In the genomic region with DNA sequence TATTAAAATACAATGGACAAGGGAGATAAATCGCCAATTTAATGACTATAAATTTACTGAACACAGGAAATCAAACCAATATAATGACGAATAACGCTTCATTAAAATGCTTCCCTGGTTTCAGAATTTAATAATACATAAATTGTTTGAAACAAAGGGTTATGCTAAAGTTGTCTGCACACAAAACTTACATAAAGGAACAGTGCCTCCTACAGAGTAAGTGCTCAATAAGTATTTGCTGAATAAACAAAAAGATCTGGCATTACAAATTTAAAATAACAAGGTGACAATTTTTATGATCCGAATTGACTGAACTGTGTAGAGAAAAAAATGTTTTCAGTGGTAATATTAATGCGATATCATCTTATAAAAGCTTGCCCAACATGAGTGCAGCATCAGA, we compare ENCODE assay signal across 8 cellular contexts.
DNase-seq lines count a peak whose midpoint lies in the region; ATAC-seq, FAIRE-seq and TF ChIP-seq lines count a peak whose summit lies in the region.

No MANE protein-coding gene starts in this region.

- intact Hi-C loops in right cardiac atrium (cut with DNase I) = loop anchor here in 2 of 4 donors (10.0 kb wide), 2 partner anchors 50 to 210 kb away; no protein-coding TSS in a partner anchor
- intact Hi-C loops in stomach (cut with DNase I; ENCODE audit: low total_unique reads) = loop anchor here (10.0 kb wide), 1 partner anchor 50 kb away; no protein-coding TSS in a partner anchor

- H3K4me3 ChIP-seq in WI38 (ENCODE audit: low read depth, low read length) (peak overlapping the region; percentile 87), right cardiac atrium (ENCODE audit: low read length) (peak overlapping the region; percentile 92), stomach (peak overlapping the region; percentile 72 to 87 (median 86))

- no peak overlapping the region for H3K27ac ChIP-seq in right cardiac atrium (ENCODE audit: low read length)
- H3K27ac ChIP-seq in stomach = peak overlapping the region in 4 of 5 donors; percentile 95 to 97 (median 96)

- FAIRE-seq in A204.1 (lab: Jason Lieb, UNC) = peak; percentile 90

- TF ChIP-seq CTCF in GM10266 (IDR thresholded peaks at IDR 0.05; ENCODE audit: control insufficient read depth, insufficient read depth, low read depth, missing control alignments) (peak; percentile 10), WI38 (IDR thresholded peaks at IDR 0.05; ENCODE audit: low read depth, low read length) (no peak; the same call in 1 of the 2 replicates), stomach (IDR thresholded peaks at IDR 0.05) (no peak)

- H3K36me3 ChIP-seq in stomach = no peaks in the 10 kb centered on the region

- no peaks in the 10 kb centered on the region for H3K4me1 ChIP-seq in right cardiac atrium (ENCODE audit: control insufficient read depth, insufficient read depth, low read length)
- H3K4me1 ChIP-seq in stomach = peaks cover 16 to 36% (median 30%) of the 10 kb centered on the region in 4 donors

- no peaks in the 10 kb centered on the region for H3K9me3 ChIP-seq in right cardiac atrium (ENCODE audit: control insufficient read depth, low read length)
- no peaks in the 10 kb centered on the region for H3K9me3 ChIP-seq in stomach

- 50% methylated on average over 5 of the region's 5 CpGs for WGBS in right cardiac atrium
- 31 to 40% (median 33%) methylated on average over 5 of the region's 5 CpGs for WGBS in stomach, 5 donors

- no peak for ATAC-seq in right cardiac atrium
- ATAC-seq in HG02588 (IDR thresholded peaks at IDR 0.05; ENCODE audit: unreplicated experiment) = no peak
- ATAC-seq in GM18867 (IDR thresholded peaks at IDR 0.05; ENCODE audit: unreplicated experiment) = no peak

- TF ChIP-seq POLR2A in stomach (IDR thresholded peaks at IDR 0.05) = no peak

- no peak for TF ChIP-seq EP300 in stomach (IDR thresholded peaks at IDR 0.05)

- H3K27me3 ChIP-seq in right cardiac atrium (ENCODE audit: control insufficient read depth, insufficient read depth) = no peaks in the 10 kb centered on the region
- no peaks in the 10 kb centered on the region for H3K27me3 ChIP-seq in stomach

- DNase-seq in GM10266 (ENCODE audit: extremely low spot score) (peak; percentile 25), right cardiac atrium (no peak), stomach (no peak), activated gamma-delta T cell treated with Interleukin-2 at 50 U/mL for 16 hours (no peak)
